ENCODE assay signal across 19 cellular contexts in genomic region chr7:68640103-68640502, GRCh38.
DNase-seq lines count a peak whose midpoint lies in the region; ATAC-seq, FAIRE-seq and TF ChIP-seq lines count a peak whose summit lies in the region.
"Had no signal": no experiment of that assay in that cellular context is flagged by ENCODE, and none has a peak within 500 bp of the region (broad histone marks: within the 10 kb centered on the region; RNA-seq: fewer than 3 reads in every experiment).

No MANE protein-coding gene starts in this region.

- H3K36me3 ChIP-seq in pancreas (no peaks in the 10 kb centered on the region), aorta (ENCODE audit: control insufficient read depth in 1 of 2, insufficient read depth in 2 of 2, low read length in 1 of 2) (no peaks in the 10 kb centered on the region)
- H3K36me3 ChIP-seq: BLaER1 had no signal

- DNase-seq in RCC 7860 (ENCODE audit: low spot score) (no peak), pancreas (no peak), aorta (no peak), DMS79 (lab: John Stamatoyannopoulos, UW) (no peak)
- DNase-seq in activated CD8-positive, alpha-beta memory T cell treated with anti-CD3 and anti-CD28 coated beads for 24 hours: no peak
- DNase-seq: Caco-2; CD4-positive, CD25-positive, alpha-beta regulatory T cell; CD8-positive, alpha-beta T cell; DMS153; EL; GF-D8; H9 had no signal

- TF ChIP-seq CTCF in pancreas (IDR thresholded peaks at IDR 0.05): no peak

- H3K4me1 ChIP-seq in pancreas (no peaks in the 10 kb centered on the region), aorta (ENCODE audit: control insufficient read depth in 1 of 2, insufficient read depth in 2 of 2, low read length in 2 of 2) (no peaks in the 10 kb centered on the region)
- H3K4me1 ChIP-seq: Caco-2 had no signal

- ATAC-seq in pancreas: no peak
- ATAC-seq in aorta (ENCODE audit: low FRiP score): no peak
- ATAC-seq: CD8-positive, alpha-beta T cell; GM23338; HCT116 had no signal

- FAIRE-seq in RCC 7860 (lab: Jason Lieb, UNC) (peak; percentile 95), colon (lab: Jason Lieb, UNC) (peak; percentile 97), pancreas (lab: Jason Lieb, UNC) (peak; percentile 72)
- FAIRE-seq: GM12891, GM18507 had no signal

- no peaks in the 10 kb centered on the region for H3K27me3 ChIP-seq in pancreas
- H3K27me3 ChIP-seq in aorta (ENCODE audit: control insufficient read depth in 1 of 2, insufficient read depth in 2 of 2, low read length in 1 of 2): no peaks in the 10 kb centered on the region
- H3K27me3 ChIP-seq: BLaER1 had no signal

- WGBS in pancreas, 2 donors: 77 to 91% methylated on average over 3 of the region's 3 CpGs
- 84 to 88% methylated on average over 3 of the region's 3 CpGs for WGBS in aorta, 2 donors

- H3K9me3 ChIP-seq in pancreas: peaks cover 0 to 4% (median 0%) of the 10 kb centered on the region in 4 donors
- peaks cover 3% of the 10 kb centered on the region for H3K9me3 ChIP-seq in aorta (ENCODE audit: control insufficient read depth, low read length)
- H3K9me3 ChIP-seq: Caco-2 had no signal

- intact Hi-C loops in pancreas (cut with DNase I): no loop called here
- intact Hi-C loops in aorta (cut with DNase I): no loop called here

- H3K27ac ChIP-seq in pancreas: no peak overlapping the region
- H3K27ac ChIP-seq in aorta (ENCODE audit: low read depth in 1 of 2, low read length in 2 of 2): no peak overlapping the region
- H3K27ac ChIP-seq: BLaER1, C4-2B had no signal

- H3K4me3 ChIP-seq in pancreas (no peak overlapping the region), aorta (ENCODE audit: low read length in 2 of 2) (no peak overlapping the region)
- H3K4me3 ChIP-seq: BLaER1, GM23338 had no signal
